10 cellular contexts compared by ENCODE assay signal in genomic region chr16:827513-827912, GRCh38. TPM values are rescaled to one million over a fixed set of nuclear protein-coding genes. Genes with fewer than 3 reads are reported as not detected.
"Had no signal": no experiment of that assay in that cellular context is flagged by ENCODE, and none has a peak within 500 bp of the region (broad histone marks: within the 10 kb centered on the region; RNA-seq: fewer than 3 reads in every experiment).

No MANE protein-coding gene starts in this region.

- H3K4me1 ChIP-seq: HAP-1 had no signal

- H3K4me3 ChIP-seq: GM23248, HAP-1 had no signal

- ATAC-seq: HCT116 had no signal

- H3K9ac ChIP-seq: GM23248 had no signal

- H3K4me3 Mint-ChIP-seq: HFFc6 had no signal

- H3K27ac Mint-ChIP-seq: HFFc6 had no signal

- DNase-seq: GM23248, GOT3, H7, HFFc6, IMR-90, KBM-7 had no signal

- H3K9me3 ChIP-seq: HAP-1 had no signal

- H3K27ac ChIP-seq: GM23248 had no signal

- H2AFZ ChIP-seq: GM23248 had no signal

- H3K36me3 ChIP-seq: HAP-1 had no signal

RNA-seq across cellular contexts. Expression of gene GNG13, which starts 27.0 kb away (rescaled TPM):
- total RNA-seq: GM23248, H4, H7, HFFc6, HT-29, IMR-90 had no signal
- polyA plus RNA-seq: GM23248, IMR-90 had no signal
